18 cellular contexts compared by ENCODE assay signal in genomic region chrX:153880440-153880815, GRCh38. TPM values are rescaled to one million over a fixed set of nuclear protein-coding genes. Genes with fewer than 3 reads are reported as not detected.
DNase-seq lines count a peak whose midpoint lies in the region; ATAC-seq, FAIRE-seq and TF ChIP-seq lines count a peak whose summit lies in the region.
"Had no signal": no experiment of that assay in that cellular context is flagged by ENCODE, and none has a peak within 500 bp of the region (broad histone marks: within the 10 kb centered on the region; RNA-seq: fewer than 3 reads in every experiment).

No MANE protein-coding gene starts in this region.

- no peak overlapping the region for H3K4me3 ChIP-seq in kidney (ENCODE audit: low read length in 2 of 2)
- H3K4me3 ChIP-seq: GM23248 had no signal

- no peaks in the 10 kb centered on the region for H3K4me1 ChIP-seq in kidney (ENCODE audit: control insufficient read depth in 1 of 2, insufficient read depth in 1 of 2, low read depth in 1 of 2, low read length in 2 of 2)

- no peak overlapping the region for H3K27ac ChIP-seq in kidney (ENCODE audit: low read depth in 2 of 2, low read length in 2 of 2)
- H3K27ac ChIP-seq: GM23248, RWPE1 had no signal

- intact Hi-C loops in left cardiac atrium (cut with DNase I), result no loop called here
- intact Hi-C loops in cardiac septum (cut with DNase I), result no loop called here
- intact Hi-C loops in kidney (cut with DNase I), result no loop called here

- DNase-seq in left cardiac atrium (peak; percentile 16), cardiac septum (ENCODE audit: low spot score) (no peak), NCI-H2227 treated with DMSO at 0.1 percent for 48 hours (lab: John Stamatoyannopoulos, UW) (peak; percentile 2), kidney (peak; percentile 53), NCI-H446 treated with DMSO at 0.1 percent for 48 hours (lab: John Stamatoyannopoulos, UW) (no peak)
- DNase-seq: CD4-positive, alpha-beta T cell; GM23248; IMR-90; Kasumi-1; NCI-H1105 treated with DMSO at 0.1 percent for 48 hours; NCI-H2029; NCI-H524 treated with DMSO at 0.1 percent for 48 hours; NK-92 treated with Interleukin-12 subunit alpha and Interleukin-12 subunit beta, amount 100 ng/mL, for 24 hours; T-helper 2 cell had no signal

- no peak for FAIRE-seq in kidney (lab: Jason Lieb, UNC)

- no peaks in the 10 kb centered on the region for H3K9me3 ChIP-seq in kidney (ENCODE audit: control insufficient read depth in 1 of 2, low read length in 2 of 2)

- no peak overlapping the region for H3K9ac ChIP-seq in kidney (ENCODE audit: low read length in 2 of 2)
- H3K9ac ChIP-seq: GM23248 had no signal

- no peak for TF ChIP-seq CTCF in kidney (IDR thresholded peaks at IDR 0.05; ENCODE audit: borderline replicate concordance, extremely low read depth, insufficient read depth)

- no peak for ATAC-seq in left cardiac atrium
- no peak for ATAC-seq in HG02938 (IDR thresholded peaks at IDR 0.05; ENCODE audit: unreplicated experiment)
- no peak for ATAC-seq in HG02623 (IDR thresholded peaks at IDR 0.05; ENCODE audit: unreplicated experiment)

- no peaks in the 10 kb centered on the region for H3K36me3 ChIP-seq in kidney (ENCODE audit: control insufficient read depth in 1 of 2, insufficient read depth in 2 of 2, low read length in 2 of 2)

RNA-seq across cellular contexts. Expression of gene L1CAM, which starts 5.5 kb away (rescaled TPM):
- 1 to 10 TPM; 4.3 to 9.2 TPM for total RNA-seq in left cardiac atrium
- total RNA-seq in cardiac septum, result 1.5 TPM
- 71.9 TPM for total RNA-seq in kidney
- 26.1 TPM for polyA plus RNA-seq in kidney (ENCODE audit: insufficient read depth, low read depth, low replicate concordance)

RNA-seq across cellular contexts. Expression of gene AVPR2, which starts 24.0 kb away (rescaled TPM):
- total RNA-seq in left cardiac atrium (1 to 10 TPM; 3.7 to 3.8 TPM), cardiac septum (3.3 TPM), kidney (2.3 TPM)
- 22.1 TPM for polyA plus RNA-seq in kidney (ENCODE audit: insufficient read depth, low read depth, low replicate concordance)
- total RNA-seq: CD4-positive, alpha-beta T cell; GM23248; HT1080; IMR-90 had no signal
- polyA plus RNA-seq: GM23248, IMR-90 had no signal

RNA-seq across cellular contexts. Expression of gene ARHGAP4, which starts 45.6 kb away (rescaled TPM):
- total RNA-seq in left cardiac atrium (10 to 100 TPM; 19.3 to 20.4 TPM), cardiac septum (22.9 TPM), kidney (73.0 TPM)
- 38.3 TPM for polyA plus RNA-seq in kidney (ENCODE audit: insufficient read depth, low read depth, low replicate concordance)

RNA-seq across cellular contexts. Expression of gene PDZD4, which starts 50.1 kb away (rescaled TPM):
- total RNA-seq in left cardiac atrium (1 to 10 TPM; 4.0 to 4.3 TPM), cardiac septum (4.1 TPM), kidney (7.0 TPM)
- 4.7 TPM for polyA plus RNA-seq in kidney (ENCODE audit: insufficient read depth, low read depth, low replicate concordance)
- total RNA-seq: GM23248 had no signal
- polyA plus RNA-seq: GM23248 had no signal

RNA-seq across cellular contexts. Expression of gene NAA10, which starts 54.4 kb away (rescaled TPM):
- total RNA-seq in left cardiac atrium (10 to 100 TPM; 67.4 to 81.4 TPM), cardiac septum (87.2 TPM), kidney (79.3 TPM)
- polyA plus RNA-seq in kidney (ENCODE audit: insufficient read depth, low read depth, low replicate concordance), result 120 TPM

Comparison
In these comparisons a context has a peak if more than half of its experiments do, and no peak if none do; other contexts are left out.
1. DNase-seq: peak in left cardiac atrium (single experiment), NCI-H2227 treated with DMSO at 0.1 percent for 48 hours (single experiment) and kidney (single experiment); none in cardiac septum (single experiment) and NCI-H446 treated with DMSO at 0.1 percent for 48 hours (single experiment).